9 cellular contexts compared by ENCODE assay signal in genomic region chr19:29672933-29673336, GRCh38. TPM values are rescaled to one million over a fixed set of nuclear protein-coding genes. Genes with fewer than 3 reads are reported as not detected.
A peak's percentile ranks its signal among the peaks of the same experiment; 100 is the strongest.
DNase-seq lines count a peak whose midpoint lies in the region; ATAC-seq and TF ChIP-seq lines count a peak whose summit lies in the region.
"Had no signal": no experiment of that assay in that cellular context is flagged by ENCODE, and none has a peak within 500 bp of the region (broad histone marks: within the 10 kb centered on the region; RNA-seq: fewer than 3 reads in every experiment).

No MANE protein-coding gene starts in this region.

- no peak for TF ChIP-seq CTCF in C4-2B (conservative IDR thresholded peaks at IDR 0.05)

- intact Hi-C loops in naive thymus-derived CD4-positive, alpha-beta T cell (cut with micrococcal nuclease), result loop anchor here (1.0 to 5.0 kb wide), 5 partner anchors 8 to 269 kb away; partner anchors contain the start of genes C19orf12 (in 2 of the 2), PLEKHF1 (in 1 of the 2), POP4 (in 1 of the 2) and URI1 (in 1 of the 2)

- peak; percentile 42 for ATAC-seq in HG02642 (IDR thresholded peaks at IDR 0.05; ENCODE audit: poor library complexity, unreplicated experiment)
- ATAC-seq in activated CD8-positive, alpha-beta memory T cell treated with anti-CD3 and anti-CD28 coated beads, Interleukin-2, amount 10 ng/mL, durations not matched to agents 7 days and 5 days, result peak; percentile 66
- peak; percentile 92 for ATAC-seq in naive thymus-derived CD4-positive, alpha-beta T cell

- CTCF ChIA-PET in activated CD8-positive, alpha-beta memory T cell treated with anti-CD3 and anti-CD28 coated beads, Interleukin-2, amount 10 ng/mL, durations not matched to agents 7 days and 5 days (lab: Charles Lee), result interaction anchor here (0.7 to 4.0 kb wide), 11 partner anchors 10 to 270 kb away, joined by 3 to 71 read pairs (median 15); partner anchors contain the start of genes C19orf12 and POP4
- CTCF ChIA-PET in naive thymus-derived CD4-positive, alpha-beta T cell (lab: Charles Lee), result interaction anchor here (0.9 to 3.5 kb wide), 10 partner anchors 8 to 66 kb away, joined by 3 to 36 read pairs (median 10); partner anchors contain the start of genes C19orf12, PLEKHF1 and POP4

- peaks cover 11 to 34% (median 12%) of the 10 kb centered on the region in 3 experiments for H3K36me3 ChIP-seq in naive thymus-derived CD4-positive, alpha-beta T cell (ENCODE audit: control insufficient read depth in 2 of 3, insufficient read depth in 3 of 3, low read length in 3 of 3)
- H3K36me3 ChIP-seq in thymus (ENCODE audit: control insufficient read depth, insufficient read depth), result peaks cover 24% of the 10 kb centered on the region

- H3K4me3 ChIP-seq in naive thymus-derived CD4-positive, alpha-beta T cell (ENCODE audit: low read length), result peak overlapping the region; percentile 50
- H3K4me3 ChIP-seq in thymus (ENCODE audit: low read length), result no peak overlapping the region

- no peaks in the 10 kb centered on the region for H3K27me3 ChIP-seq in naive thymus-derived CD4-positive, alpha-beta T cell (ENCODE audit: control insufficient read depth in 2 of 2, insufficient read depth in 2 of 2, low read length in 2 of 2)
- no peaks in the 10 kb centered on the region for H3K27me3 ChIP-seq in thymus (ENCODE audit: control insufficient read depth, insufficient read depth)

- H3K27ac ChIP-seq in C4-2B, result peak overlapping the region; percentile 99
- H3K27ac ChIP-seq in naive thymus-derived CD4-positive, alpha-beta T cell (ENCODE audit: low read depth, low read length), result peak overlapping the region; percentile 94
- H3K27ac ChIP-seq in thymus (ENCODE audit: low read depth), result peak overlapping the region; percentile 97

- peak overlapping the region; percentile 90 for H3K27ac Mint-ChIP-seq in activated CD8-positive, alpha-beta memory T cell treated with anti-CD3 and anti-CD28 coated beads, Interleukin-2, amount 10 ng/mL, durations not matched to agents 7 days and 5 days
- H3K27ac Mint-ChIP-seq in naive thymus-derived CD4-positive, alpha-beta T cell, result peak overlapping the region; percentile 90 to 100 (median 98)

- peak; percentile 93 for DNase-seq in activated CD8-positive, alpha-beta memory T cell treated with anti-CD3 and anti-CD28 coated beads, Interleukin-2, amount 10 ng/mL, durations not matched to agents 7 days and 5 days
- peak; percentile 60 to 93 (median 90) for DNase-seq in naive thymus-derived CD4-positive, alpha-beta T cell
- no peak for DNase-seq in NCI-H1694 (lab: John Stamatoyannopoulos, UW)
- no peak for DNase-seq in cerebellum (ENCODE audit: low spot score)
- no peak for DNase-seq in SKM-1 (lab: John Stamatoyannopoulos, UW; ENCODE audit: unreplicated experiment)

- peaks cover 97 to 98% of the 10 kb centered on the region in 2 donors for H3K4me1 ChIP-seq in naive thymus-derived CD4-positive, alpha-beta T cell (ENCODE audit: control insufficient read depth in 2 of 2, insufficient read depth in 2 of 2, low read length in 2 of 2)
- peaks cover 73% of the 10 kb centered on the region for H3K4me1 ChIP-seq in thymus (ENCODE audit: control insufficient read depth, insufficient read depth, low read length)

- no peaks in the 10 kb centered on the region for H3K9me3 Mint-ChIP-seq in activated CD8-positive, alpha-beta memory T cell treated with anti-CD3 and anti-CD28 coated beads, Interleukin-2, amount 10 ng/mL, durations not matched to agents 7 days and 5 days (ENCODE audit: low read depth)
- peaks cover 0 to 2% (median 0%) of the 10 kb centered on the region in 11 donors for H3K9me3 Mint-ChIP-seq in naive thymus-derived CD4-positive, alpha-beta T cell

- H3K9me3 ChIP-seq in naive thymus-derived CD4-positive, alpha-beta T cell (ENCODE audit: control insufficient read depth in 2 of 3, low read length in 3 of 3), result no peaks in the 10 kb centered on the region
- H3K9me3 ChIP-seq in thymus (ENCODE audit: control insufficient read depth), result no peaks in the 10 kb centered on the region

- peak overlapping the region; percentile 64 for H3K4me3 Mint-ChIP-seq in activated CD8-positive, alpha-beta memory T cell treated with anti-CD3 and anti-CD28 coated beads, Interleukin-2, amount 10 ng/mL, durations not matched to agents 7 days and 5 days
- H3K4me3 Mint-ChIP-seq in naive thymus-derived CD4-positive, alpha-beta T cell, result peak overlapping the region; percentile 78 to 93 (median 84)

- peaks cover 92% of the 10 kb centered on the region for H3K4me1 Mint-ChIP-seq in activated CD8-positive, alpha-beta memory T cell treated with anti-CD3 and anti-CD28 coated beads, Interleukin-2, amount 10 ng/mL, durations not matched to agents 7 days and 5 days
- peaks cover 61 to 96% (median 84%) of the 10 kb centered on the region in 7 donors for H3K4me1 Mint-ChIP-seq in naive thymus-derived CD4-positive, alpha-beta T cell

- H3K27me3 Mint-ChIP-seq in activated CD8-positive, alpha-beta memory T cell treated with anti-CD3 and anti-CD28 coated beads, Interleukin-2, amount 10 ng/mL, durations not matched to agents 7 days and 5 days, result no peaks in the 10 kb centered on the region
- H3K27me3 Mint-ChIP-seq in naive thymus-derived CD4-positive, alpha-beta T cell, result no peaks in the 10 kb centered on the region

- POLR2A ChIA-PET in naive thymus-derived CD4-positive, alpha-beta T cell (lab: Charles Lee), result interaction anchor here (0.6 to 10.0 kb wide), 11 partner anchors 8 to 159 kb away, joined by 3 to 150 read pairs (median 12); partner anchors contain the start of genes C19orf12, PLEKHF1 and POP4

- 38% methylated on average over 11 of the region's 11 CpGs for WGBS in thymus

- H3K36me3 Mint-ChIP-seq in activated CD8-positive, alpha-beta memory T cell treated with anti-CD3 and anti-CD28 coated beads, Interleukin-2, amount 10 ng/mL, durations not matched to agents 7 days and 5 days, result peaks cover 58% of the 10 kb centered on the region
- peaks cover 0 to 47% (median 7%) of the 10 kb centered on the region in 5 donors for H3K36me3 Mint-ChIP-seq in naive thymus-derived CD4-positive, alpha-beta T cell

RNA-seq across cellular contexts. Expression of gene PLEKHF1, which starts 7.7 kb away (rescaled TPM):
- 10 to 100 TPM; 42.4 to 64.1 TPM for total RNA-seq in activated CD8-positive, alpha-beta memory T cell treated with anti-CD3 and anti-CD28 coated beads, Interleukin-2, amount 10 ng/mL, durations not matched to agents 7 days and 5 days
- 10 to 100 TPM; 11.1 to 47.2 (median 17.5) TPM for total RNA-seq in naive thymus-derived CD4-positive, alpha-beta T cell
- polyA plus RNA-seq in naive thymus-derived CD4-positive, alpha-beta T cell, result 10 to 100 TPM; 11.5 to 37.6 TPM
- 35.4 TPM for polyA plus RNA-seq in thymus
- 1.5 TPM for total RNA-seq in cerebellum
- polyA plus RNA-seq: neural cell had no signal

RNA-seq across cellular contexts. Expression of gene C19orf12, which starts 42.1 kb away (rescaled TPM):
- 10 to 100 TPM; 43.6 to 44.1 TPM for total RNA-seq in activated CD8-positive, alpha-beta memory T cell treated with anti-CD3 and anti-CD28 coated beads, Interleukin-2, amount 10 ng/mL, durations not matched to agents 7 days and 5 days
- 10 to 100 TPM; 19.8 to 51.5 (median 24.6) TPM for total RNA-seq in naive thymus-derived CD4-positive, alpha-beta T cell
- 10 to 100 TPM; 17.6 to 23.3 TPM for polyA plus RNA-seq in naive thymus-derived CD4-positive, alpha-beta T cell
- 27.5 TPM for polyA plus RNA-seq in thymus
- total RNA-seq in cerebellum, result 35.3 TPM

Comparison
In these comparisons a context has a peak if more than half of its experiments do, and no peak if none do; other contexts are left out.
1. ATAC-seq: peak in every context shown above with its lines; median percentile 92 in naive thymus-derived CD4-positive, alpha-beta T cell; 66 in activated CD8-positive, alpha-beta memory T cell treated with anti-CD3 and anti-CD28 coated beads, Interleukin-2, amount 10 ng/mL, durations not matched to agents 7 days and 5 days; 42 in HG02642.
2. DNase-seq: peak in activated CD8-positive, alpha-beta memory T cell treated with anti-CD3 and anti-CD28 coated beads, Interleukin-2, amount 10 ng/mL, durations not matched to agents 7 days and 5 days (single experiment) and naive thymus-derived CD4-positive, alpha-beta T cell (9 of 9); none in NCI-H1694 (single experiment), cerebellum (single experiment) and SKM-1 (single experiment).
3. Peak in every context shown above with its lines, with median percentiles within 50 percentile points of each other: H3K27ac ChIP-seq.